11 cellular contexts compared by ENCODE assay signal in the genomic region with DNA sequence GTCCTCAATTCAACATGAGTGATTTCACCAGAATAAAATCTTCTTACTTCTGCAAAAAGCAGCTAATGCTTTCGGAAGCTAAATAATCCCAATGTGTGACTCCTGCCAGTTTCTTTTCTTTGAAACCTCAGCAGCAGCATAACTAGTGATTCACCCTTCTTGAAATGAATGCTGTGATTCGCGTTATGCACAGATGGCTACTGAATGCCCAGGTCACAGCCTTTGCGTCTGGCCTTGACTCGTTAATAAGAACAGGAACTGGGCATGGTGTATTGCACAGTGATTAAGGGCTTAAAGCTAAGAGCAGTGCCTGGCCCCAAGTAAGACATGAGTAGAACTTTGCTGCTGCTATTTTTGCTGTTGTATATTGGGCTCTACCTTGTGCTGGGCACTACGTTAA. TPM values are rescaled to one million over a fixed set of nuclear protein-coding genes. Genes with fewer than 3 reads are reported as not detected.
DNase-seq lines count a peak whose midpoint lies in the region; ATAC-seq and TF ChIP-seq lines count a peak whose summit lies in the region.
"Had no signal": no experiment of that assay in that cellular context is flagged by ENCODE, and none has a peak within 500 bp of the region (broad histone marks: within the 10 kb centered on the region; RNA-seq: fewer than 3 reads in every experiment).

No MANE protein-coding gene starts in this region.

- peaks cover 4% of the 10 kb centered on the region for H3K9me3 Mint-ChIP-seq in MCF 10A (ENCODE audit: unreplicated experiment)
- H3K9me3 Mint-ChIP-seq: stimulated activated naive CD8-positive, alpha-beta T cell treated with anti-CD3 and anti-CD28 coated beads, Interleukin-15, Interleukin-2, amounts not matched to agents 100 ng/mL and 50 ng/mL, for 24 hours had no signal

- H3K4me3 ChIP-seq in breast epithelium (no peak overlapping the region), SJSA1 (no peak overlapping the region)

- ATAC-seq in GM19023 (IDR thresholded peaks at IDR 0.05; ENCODE audit: unreplicated experiment) (no peak), GM21619 (IDR thresholded peaks at IDR 0.05; ENCODE audit: unreplicated experiment) (no peak)
- ATAC-seq: activated CD4-positive, alpha-beta T cell treated with anti-CD3 and anti-CD28 coated beads for 36 hours had no signal

- TF ChIP-seq CTCF in MCF 10A (IDR thresholded peaks at IDR 0.05; ENCODE audit: unreplicated experiment) (no peak), breast epithelium (IDR thresholded peaks at IDR 0.05) (no peak)

- no peak for TF ChIP-seq POLR2A in breast epithelium (IDR thresholded peaks at IDR 0.05)

- POLR2A ChIA-PET in MCF 10A (lab: Yijun Ruan, JAX), result interaction anchor here (0.6 to 0.7 kb wide), 2 partner anchors 9 to 778 kb away, joined by 3 read pairs; no protein-coding TSS in a partner anchor

- H3K4me1 Mint-ChIP-seq in MCF 10A (ENCODE audit: insufficient read depth, unreplicated experiment), result no peaks in the 10 kb centered on the region
- H3K4me1 Mint-ChIP-seq: activated CD4-positive, alpha-beta T cell treated with anti-CD3 and anti-CD28 coated beads for 36 hours had no signal

- no peaks in the 10 kb centered on the region for H3K27me3 Mint-ChIP-seq in MCF 10A (ENCODE audit: insufficient read depth, unreplicated experiment)

- H3K9me3 ChIP-seq in breast epithelium (no peaks in the 10 kb centered on the region), SJSA1 (replicated peaks) (no peaks in the 10 kb centered on the region)

- no TSS peak for BruUV-seq in MCF 10A (replicated peaks; lab: Mats Ljungman, UMichigan)

- H3K27me3 ChIP-seq in breast epithelium, result no peaks in the 10 kb centered on the region
- no peaks in the 10 kb centered on the region for H3K27me3 ChIP-seq in SJSA1 (replicated peaks)

- H3K4me1 ChIP-seq in breast epithelium (no peaks in the 10 kb centered on the region), SJSA1 (replicated peaks) (peaks cover 13% of the 10 kb centered on the region)

- no peaks in the 10 kb centered on the region for H3K36me3 ChIP-seq in breast epithelium
- no peaks in the 10 kb centered on the region for H3K36me3 ChIP-seq in SJSA1

- H3K4me3 Mint-ChIP-seq in MCF 10A (ENCODE audit: unreplicated experiment), result no peak overlapping the region
- H3K4me3 Mint-ChIP-seq: activated CD4-positive, alpha-beta T cell treated with anti-CD3 and anti-CD28 coated beads for 36 hours; stimulated activated naive CD8-positive, alpha-beta T cell treated with anti-CD3 and anti-CD28 coated beads, Interleukin-15, Interleukin-2, amounts not matched to agents 100 ng/mL and 50 ng/mL, for 24 hours had no signal

- intact Hi-C loops in MCF 10A (cut with micrococcal nuclease) (no loop called here), breast epithelium (cut with DNase I; ENCODE audit: low total_unique reads) (no loop called here)

- no peak overlapping the region for H3K27ac Mint-ChIP-seq in MCF 10A (ENCODE audit: low read depth, unreplicated experiment)
- H3K27ac Mint-ChIP-seq: activated CD4-positive, alpha-beta T cell treated with anti-CD3 and anti-CD28 coated beads for 36 hours; stimulated activated naive CD8-positive, alpha-beta T cell treated with anti-CD3 and anti-CD28 coated beads, Interleukin-15, Interleukin-2, amounts not matched to agents 100 ng/mL and 50 ng/mL, for 24 hours had no signal

- H3K36me3 Mint-ChIP-seq in MCF 10A (ENCODE audit: insufficient read depth, unreplicated experiment), result no peaks in the 10 kb centered on the region

- CTCF ChIA-PET in MCF 10A (lab: Yijun Ruan, JAX), result interaction anchor here (1.0 to 1.8 kb wide), 3 partner anchors 133 to 904 kb away, joined by 3 to 7 read pairs (median 3); no protein-coding TSS in a partner anchor

- no peak overlapping the region for H3K27ac ChIP-seq in breast epithelium
- no peak overlapping the region; the same call in 1 of the 2 replicates for H3K27ac ChIP-seq in SJSA1

- DNase-seq in MCF 10A (ENCODE audit: unreplicated experiment), result peak; percentile 21
- no peak for DNase-seq in breast epithelium (ENCODE audit: low spot score in 2 of 2)
- peak; percentile 63 to 68 for DNase-seq in SJSA1 (ENCODE audit: low read depth in 1 of 2, low spot score in 2 of 2)
- DNase-seq in glomerular endothelial cell (ENCODE audit: extremely low read depth, low read depth, low spot score), result peak; percentile 82
- DNase-seq in stromal cell of bone marrow (ENCODE audit: low read depth), result peak; percentile 84
- DNase-seq in NCI-H345 (lab: John Stamatoyannopoulos, UW), result no peak
- DNase-seq: activated CD4-positive, alpha-beta T cell treated with anti-CD3 and anti-CD28 coated beads for 36 hours; retina had no signal

RNA-seq across cellular contexts. Expression of gene CGNL1, which starts 19.0 kb away (rescaled TPM):
- total RNA-seq in MCF 10A (2022) (0.05 TPM in 1 of 2 replicates, not detected in the other), breast epithelium (10 to 100 TPM in 2 of 3 donors, 1 to 10 TPM in 1; 5.4 to 24.9 (median 18.4) TPM), glomerular endothelial cell (9.9 and 26.7 TPM in 2 replicates)
- total RNA-seq in SJSA1 (2014; rRNA removed; shearing (Covaris generic)), result 3.2 and 3.8 TPM in 2 replicates
- total RNA-seq: activated CD4-positive, alpha-beta T cell treated with anti-CD3 and anti-CD28 coated beads for 36 hours had no signal

Comparison
In these comparisons a context has a peak if more than half of its experiments do, and no peak if none do; other contexts are left out.
1. DNase-seq: peak in MCF 10A (single experiment), SJSA1 (2 of 2), glomerular endothelial cell (single experiment) and stromal cell of bone marrow (single experiment); none in breast epithelium (0 of 2) and NCI-H345 (single experiment).